ENCODE assay signal across 8 cellular contexts in genomic region chr20:33443006-33443511, GRCh38. TPM values are rescaled to one million over a fixed set of nuclear protein-coding genes. Genes with fewer than 3 reads are reported as not detected.
A peak's percentile ranks its signal among the peaks of the same experiment; 100 is the strongest.
DNase-seq lines count a peak whose midpoint lies in the region; ATAC-seq, FAIRE-seq and TF ChIP-seq lines count a peak whose summit lies in the region.

No MANE protein-coding gene starts in this region.

- no peak overlapping the region for H3K23ac ChIP-seq in H1 (ENCODE audit: insufficient read length)

- H3K9me3 ChIP-seq in ES-I3 (ENCODE audit: control insufficient read depth, insufficient read depth, low read length) (no peaks in the 10 kb centered on the region), H1 (ENCODE audit: insufficient read depth in 2 of 2, low read depth in 1 of 2, low read length in 1 of 2) (no peaks in the 10 kb centered on the region), muscle layer of colon (ENCODE audit: low read length) (no peaks in the 10 kb centered on the region)

- peaks cover 0 to 4% of the 10 kb centered on the region in 2 experiments for H4K20me1 ChIP-seq in H1 (replicated peaks in 1 of 2; ENCODE audit: control insufficient read depth in 1 of 2, insufficient read depth in 2 of 2, low read length in 2 of 2)

- no peak overlapping the region for H2BK20ac ChIP-seq in H1 (ENCODE audit: low read length)

- TF ChIP-seq CTCF in H1 (IDR thresholded peaks at IDR 0.05; ENCODE audit: control extremely low read depth in 1 of 3, insufficient read depth in 1 of 3, low read depth in 1 of 3, low read length in 3 of 3), result no peak

- no peak overlapping the region for H3K14ac ChIP-seq in H1 (ENCODE audit: insufficient read length)

- peaks cover 6% of the 10 kb centered on the region; the same call in 1 of the 2 replicates for H3K23me2 ChIP-seq in H1 (ENCODE audit: low read depth, low read length)

- H3K79me1 ChIP-seq in H1 (ENCODE audit: low read depth, low read length), result no peaks in the 10 kb centered on the region

- no peak for TF ChIP-seq POLR2A in H1 (IDR thresholded peaks at IDR 0.05; ENCODE audit: control extremely low read depth in 1 of 2, low read depth in 2 of 2, low read length in 2 of 2)

- no peak overlapping the region for H4K91ac ChIP-seq in H1 (replicated peaks; ENCODE audit: insufficient read length, low read length)

- TF ChIP-seq RAD21 in H1 (IDR thresholded peaks at IDR 0.05 in 1 of 2, conservative IDR thresholded peaks at IDR 0.05 in 1 of 2; ENCODE audit: low read depth in 2 of 2, low read length in 2 of 2), result no peak

- no peaks in the 10 kb centered on the region for H3K79me2 ChIP-seq in H1 (ENCODE audit: control insufficient read depth in 1 of 2, insufficient read depth in 2 of 2, low read length in 2 of 2)

- H2BK15ac ChIP-seq in H1 (ENCODE audit: low read length), result no peak overlapping the region

- H3K4me2 ChIP-seq in H1 (ENCODE audit: insufficient read depth in 1 of 2, low read depth in 2 of 2, low read length in 2 of 2), result peak overlapping the region; percentile 49 to 93

- H3K4me1 ChIP-seq in ES-I3 (ENCODE audit: insufficient read depth, low read length) (no peaks in the 10 kb centered on the region), H1 (replicated peaks in 1 of 4; ENCODE audit: control insufficient read depth in 3 of 4, insufficient read depth in 4 of 4, low read length in 3 of 4) (peaks cover 0 to 7% (median 3%) of the 10 kb centered on the region in 4 experiments; a peak in 4 of 7 replicates), muscle layer of colon (ENCODE audit: insufficient read depth, low read length) (peaks cover 21% of the 10 kb centered on the region)

- peak; percentile 4 for ATAC-seq in HG02623 (IDR thresholded peaks at IDR 0.05; ENCODE audit: unreplicated experiment)

- H2BK120ac ChIP-seq in H1 (replicated peaks; ENCODE audit: low read depth, low read length), result no peak overlapping the region

- CTCF ChIA-PET in H1 (lab: Charles Lee; ENCODE audit: partially characterized antibody), result interaction anchor here (0.6 to 1.6 kb wide), 2 partner anchors 14 to 77 kb away, joined by 3 to 5 read pairs; no protein-coding TSS in a partner anchor

- no peak overlapping the region for H4K5ac ChIP-seq in H1 (ENCODE audit: insufficient read length, low read depth, low read length)

- POLR2A ChIA-PET in H1 (lab: Charles Lee; ENCODE audit: partially characterized antibody), result interaction anchor here (0.6 to 1.8 kb wide), 5 partner anchors 8 to 220 kb away, joined by 3 to 7 read pairs (median 3); partner anchors contain the start of gene CBFA2T2

- H2BK12ac ChIP-seq in H1 (ENCODE audit: low read depth, low read length), result no peak overlapping the region

- H2AFZ ChIP-seq in H1 (ENCODE audit: low read length), result peak overlapping the region; percentile 62; the same call in 1 of the 2 replicates

- H3K27ac ChIP-seq in H1 (ENCODE audit: low read depth, low read length) (no peak overlapping the region), muscle layer of colon (ENCODE audit: low read depth, low read length) (peak overlapping the region; percentile 32)

- H2BK5ac ChIP-seq in H1 (ENCODE audit: low read depth, low read length), result no peak overlapping the region

- peak in 4 of 5 experiments; percentile 6 to 55 (median 17) for DNase-seq in T-helper 2 cell
- no peak for DNase-seq in H1 (ENCODE audit: low read depth in 1 of 2, low spot score in 2 of 2)
- peak; percentile 64 for DNase-seq in urothelium cell line (ENCODE audit: low spot score)
- no peak for DNase-seq in mucosa of gallbladder (ENCODE audit: low spot score)
- DNase-seq in SIG-M5 treated with dmso at 0.1 percent for 504 hours (lab: John Stamatoyannopoulos, UW; ENCODE audit: unreplicated experiment), result no peak

- no peak for TF ChIP-seq EP300 in H1 (IDR thresholded peaks at IDR 0.05; ENCODE audit: borderline replicate concordance in 1 of 2, low read depth in 2 of 2, low read length in 2 of 2)

- no peak overlapping the region for H3K18ac ChIP-seq in H1 (ENCODE audit: extremely low read depth, low read length)

- H3K4ac ChIP-seq in H1 (replicated peaks; ENCODE audit: insufficient read length, low read depth, low read length), result no peak overlapping the region

- FAIRE-seq in H1 (lab: Jason Lieb, UNC) (no peak), urothelium cell line (lab: Jason Lieb, UNC) (no peak)

- H3K27me3 ChIP-seq in H1 (replicated peaks in 1 of 4; ENCODE audit: control insufficient read depth in 3 of 4, extremely low read depth in 1 of 4, insufficient read depth in 3 of 4, low read length in 3 of 4) (peaks cover 3 to 18% (median 15%) of the 10 kb centered on the region in 4 experiments), muscle layer of colon (ENCODE audit: control insufficient read depth in 1 of 2, insufficient read depth in 2 of 2, low read length in 2 of 2) (no peaks in the 10 kb centered on the region)

- H4K8ac ChIP-seq in H1 (ENCODE audit: extremely low read depth, insufficient read depth, low read length), result peak overlapping the region; percentile 71

- H3K36me3 ChIP-seq in ES-I3 (ENCODE audit: insufficient read depth, low read length) (no peaks in the 10 kb centered on the region), H1 (ENCODE audit: control insufficient read depth in 2 of 4, insufficient read depth in 4 of 4, low read length in 3 of 4) (no peaks in the 10 kb centered on the region), muscle layer of colon (ENCODE audit: insufficient read depth, low read length) (peaks cover 7% of the 10 kb centered on the region)

- no peak overlapping the region for H2AK5ac ChIP-seq in H1 (ENCODE audit: low read depth, low read length)

- H3K56ac ChIP-seq in H1 (replicated peaks; ENCODE audit: insufficient read length, low read depth, low read length), result no peak overlapping the region

- WGBS in H1 (ENCODE audit: extremely low coverage in 1 of 2, insufficient coverage in 1 of 2, insufficient read length in 1 of 2, insufficient replicate concordance in 2 of 2, low coverage in 1 of 2, low lambda C conversion rate in 2 of 2, missing lambda C conversion rate in 1 of 2), 2 experiments, result 2% methylated on average over 11 of the region's 45 CpGs; no CpG with 5 or more reads in 1 of the 2 experiments

- H3K4me3 ChIP-seq in H1 (ENCODE audit: extremely low read depth in 1 of 4, insufficient read depth in 2 of 4, low read depth in 3 of 4, low read length in 4 of 4) (peak overlapping the region; percentile 43 to 71 (median 44)), muscle layer of colon (ENCODE audit: low read depth in 1 of 2, low read length in 2 of 2) (peak overlapping the region; percentile 77 to 80)

- peak overlapping the region; percentile 87 for H3K9ac ChIP-seq in ES-I3 (ENCODE audit: low read depth, low read length)
- peak overlapping the region in 2 of 4 experiments; percentile 51 to 71; a peak in 4 of 7 replicates for H3K9ac ChIP-seq in H1 (replicated peaks in 1 of 4; ENCODE audit: extremely low read depth in 1 of 4, low read depth in 3 of 4, low read length in 3 of 4)
- peak overlapping the region; percentile 25 for H3K9ac ChIP-seq in muscle layer of colon (ENCODE audit: low read length)

TF ChIP-seq in H1, 55 proteins besides CTCF, POLR2A, EP300 and RAD21:
- TF ChIP-seq SUZ12 (IDR thresholded peaks at IDR 0.05; ENCODE audit: low read length), result peak; percentile 59
- peak; percentile 58 for TF ChIP-seq CREB1 (IDR thresholded peaks at IDR 0.05)
- peak; percentile 26 for TF ChIP-seq EZH2 (IDR thresholded peaks at IDR 0.05; ENCODE audit: low read depth, low read length, severe bottlenecking)
- no peak for TF ChIP-seq BRCA1 (IDR thresholded peaks at IDR 0.05; ENCODE audit: low read depth, low read length)
- TF ChIP-seq HDAC6 (IDR thresholded peaks at IDR 0.05; ENCODE audit: low read depth, low read length), result no peak

RNA-seq across cellular contexts. Expression of gene SNTA1, which starts 0.5 kb away (rescaled TPM):
- total RNA-seq in H1 (2021; fragmentation: NEBNext Ultra II Directional; extraction: Animal tissue kit (Norgen Biotek cat#: 25700)), result 4.5 and 5.5 TPM in 2 replicates
- polyA plus RNA-seq in H1 (2011; rRNA removed), result 8.0 and 9.0 TPM in 2 replicates
- 7.7 TPM for polyA plus RNA-seq in H1 (2011; cell fraction: cytosol; rRNA removed)
- polyA plus RNA-seq in H1 (2011; cell fraction: nucleus; rRNA removed), result 7.2 TPM
- 4.7 to 7.4 TPM (median 6.1 TPM) in 4 replicates for polyA plus RNA-seq in H1 (2012, experiment 1 of 2)
- polyA plus RNA-seq in H1 (2012, experiment 2 of 2), result 6.7 TPM
- polyA plus RNA-seq in H1 (2013, experiment 1 of 2), result 2.6 TPM
- polyA plus RNA-seq in H1 (2013, experiment 2 of 2), result 2.9 TPM
- polyA minus RNA-seq in H1 (2011; rRNA and poly(A)+ RNA removed), result 3.4 and 4.5 TPM in 2 replicates
- 3.1 TPM for polyA minus RNA-seq in H1 (2011; cell fraction: cytosol; rRNA and poly(A)+ RNA removed)
- polyA minus RNA-seq in H1 (2011; cell fraction: nucleus; rRNA and poly(A)+ RNA removed), result 1.6 TPM
- 13.0 TPM for total RNA-seq in mucosa of gallbladder

RNA-seq across cellular contexts. Expression of gene CDK5RAP1, which starts 41.7 kb away (rescaled TPM):
- 42.0 and 46.6 TPM in 2 replicates for total RNA-seq in H1 (2021; fragmentation: NEBNext Ultra II Directional; extraction: Animal tissue kit (Norgen Biotek cat#: 25700))
- polyA plus RNA-seq in H1 (2011; rRNA removed), result 37.8 and 42.4 TPM in 2 replicates
- polyA plus RNA-seq in H1 (2011; cell fraction: cytosol; rRNA removed), result 48.8 TPM
- 56.8 TPM for polyA plus RNA-seq in H1 (2011; cell fraction: nucleus; rRNA removed)
- 52.5 to 62.1 TPM (median 53.9 TPM) in 4 replicates for polyA plus RNA-seq in H1 (2012, experiment 1 of 2)
- polyA plus RNA-seq in H1 (2012, experiment 2 of 2), result 41.0 TPM
- polyA plus RNA-seq in H1 (2013, experiment 1 of 2), result 25.8 TPM
- polyA plus RNA-seq in H1 (2013, experiment 2 of 2), result 22.7 TPM
- 41.5 and 65.0 TPM in 2 replicates for polyA minus RNA-seq in H1 (2011; rRNA and poly(A)+ RNA removed)
- polyA minus RNA-seq in H1 (2011; cell fraction: cytosol; rRNA and poly(A)+ RNA removed), result 26.4 TPM
- polyA minus RNA-seq in H1 (2011; cell fraction: nucleus; rRNA and poly(A)+ RNA removed), result 29.0 TPM
- 18.7 TPM for total RNA-seq in mucosa of gallbladder

RNA-seq across cellular contexts. Expression of gene CBFA2T2, which starts 46.8 kb away (rescaled TPM):
- total RNA-seq in H1 (2021; fragmentation: NEBNext Ultra II Directional; extraction: Animal tissue kit (Norgen Biotek cat#: 25700)), result 11.0 and 12.9 TPM in 2 replicates
- polyA plus RNA-seq in H1 (2011; rRNA removed), result 11.6 and 17.1 TPM in 2 replicates
- polyA plus RNA-seq in H1 (2011; cell fraction: cytosol; rRNA removed), result 13.3 TPM
- 23.5 TPM for polyA plus RNA-seq in H1 (2011; cell fraction: nucleus; rRNA removed)
- polyA plus RNA-seq in H1 (2012, experiment 1 of 2), result 6.5 to 9.4 TPM (median 8.2 TPM) in 4 replicates
- 2.8 TPM for polyA plus RNA-seq in H1 (2012, experiment 2 of 2)
- 5.6 TPM for polyA plus RNA-seq in H1 (2013, experiment 1 of 2)
- polyA plus RNA-seq in H1 (2013, experiment 2 of 2), result 5.6 TPM
- 16.8 and 20.4 TPM in 2 replicates for polyA minus RNA-seq in H1 (2011; rRNA and poly(A)+ RNA removed)
- 7.9 TPM for polyA minus RNA-seq in H1 (2011; cell fraction: cytosol; rRNA and poly(A)+ RNA removed)
- polyA minus RNA-seq in H1 (2011; cell fraction: nucleus; rRNA and poly(A)+ RNA removed), result 8.4 TPM
- 21.2 TPM for total RNA-seq in mucosa of gallbladder

Comparison
In these comparisons a context has a peak if more than half of its experiments do, and no peak if none do; other contexts are left out.
1. DNase-seq: peak in T-helper 2 cell (4 of 5) and urothelium cell line (single experiment); none in H1 (0 of 2), mucosa of gallbladder (single experiment) and SIG-M5 treated with dmso at 0.1 percent for 504 hours (single experiment).